Comparison of ENCODE assay signal across 8 cellular contexts in the genomic region with DNA sequence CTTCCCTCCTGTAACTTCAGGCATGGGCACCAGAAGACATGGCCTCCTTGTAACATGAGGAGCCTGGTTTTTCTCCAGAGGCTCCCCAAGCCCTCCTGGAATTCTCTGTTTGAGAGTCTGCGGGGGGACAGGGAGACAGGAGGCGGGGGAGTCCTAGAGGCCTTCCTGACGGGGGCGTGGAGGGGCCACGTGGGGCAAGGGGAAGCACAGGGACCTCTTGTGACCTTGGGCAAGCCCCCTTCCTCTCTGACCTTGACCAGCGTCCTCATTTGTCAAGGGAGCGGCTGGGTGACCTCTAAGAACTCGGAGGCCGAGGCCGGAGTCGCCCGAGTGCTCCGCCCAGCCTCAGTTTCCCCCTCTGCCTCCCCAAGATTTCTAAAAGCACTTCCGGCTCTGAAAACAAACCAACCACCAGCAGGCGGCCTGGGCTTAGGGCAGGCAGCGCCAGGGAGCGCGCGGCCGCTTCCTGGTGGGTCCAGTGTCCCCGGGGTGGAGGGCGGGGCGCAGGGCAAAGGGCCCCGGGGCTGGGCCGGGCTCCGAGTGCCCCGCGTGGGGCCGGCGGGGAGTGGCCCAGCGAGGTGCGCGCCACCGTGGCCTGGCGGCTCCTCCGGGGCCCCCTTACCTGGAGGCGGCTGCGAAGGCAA. TPM values are rescaled to one million over a fixed set of nuclear protein-coding genes. Genes with fewer than 3 reads are reported as not detected.
DNase-seq lines count a peak whose midpoint lies in the region; TF ChIP-seq lines count a peak whose summit lies in the region.

No MANE protein-coding gene starts in this region.

- H3K9me3 ChIP-seq in osteoblast (ENCODE audit: low read depth, low read length) = no peaks in the 10 kb centered on the region
- no peaks in the 10 kb centered on the region for H3K9me3 ChIP-seq in transverse colon

- in situ Hi-C loops in transverse colon (cut with MboI; ENCODE audit: low pct_ligation_motif_present in 1 of 4, low pct_unique_long_range_greater_than_20kb in 1 of 4, low sequenced_read_pairs in 3 of 4) = no loop called here

- no peaks in the 10 kb centered on the region for H3K27me3 ChIP-seq in osteoblast (ENCODE audit: insufficient read depth, low read length)
- H3K27me3 ChIP-seq in transverse colon = no peaks in the 10 kb centered on the region

- peak; percentile 89 for DNase-seq in GM03348 (ENCODE audit: low spot score)
- DNase-seq in HEK293T (ENCODE audit: extremely low spot score) = peak; percentile 58
- DNase-seq in NOMO-1 (lab: John Stamatoyannopoulos, UW; ENCODE audit: unreplicated experiment in 2 of 2) = peak; percentile 39 to 64
- DNase-seq in activated T-cell treated with anti-CD3 and anti-CD28 coated beads, Interleukin-2, amount 50 U/mL, for 24 hours = peak; percentile 78
- peak; percentile 31 for DNase-seq in fibroblast of mammary gland (ENCODE audit: low read depth)
- DNase-seq in osteoblast (ENCODE audit: insufficient read length, low spot score, missing footprints) = peak; percentile 95
- peak; percentile 90 for DNase-seq in transverse colon
- no peak for DNase-seq in GM10248 (ENCODE audit: extremely low spot score)

- POLR2A ChIA-PET in HEK293T (lab: Yijun Ruan, JAX) = no interaction called here
- POLR2A ChIA-PET in GM10248 (lab: Yijun Ruan, JAX) = no interaction called here

- 1% methylated on average over 26 of the region's 38 CpGs; no CpG with 5 or more reads in 1 of the 2 donors for WGBS in transverse colon (ENCODE audit: low coverage in 1 of 2), 2 donors

- no peak for TF ChIP-seq EP300 in transverse colon (IDR thresholded peaks at IDR 0.05; ENCODE audit: low read depth)

- TF ChIP-seq CTCF in fibroblast of mammary gland (conservative IDR thresholded peaks at IDR 0.05; ENCODE audit: control insufficient read depth, insufficient read depth, low read depth, low read length) (peak; percentile 27), osteoblast (IDR thresholded peaks at IDR 0.05; ENCODE audit: extremely low read depth, low read depth, low read length) (peak; percentile 31), transverse colon (IDR thresholded peaks at IDR 0.05) (peak; percentile 35 to 88 (median 55)), GM10248 (IDR thresholded peaks at IDR 0.05; ENCODE audit: control extremely low read depth, extremely low read depth, low read depth, missing control alignments) (no peak)

- H3K27ac ChIP-seq in osteoblast (ENCODE audit: low read depth, low read length) (peak overlapping the region; percentile 38), transverse colon (peak overlapping the region; percentile 91 to 97 (median 93))

- peak overlapping the region; percentile 85 for H2AFZ ChIP-seq in osteoblast (ENCODE audit: low read length)

- peak; percentile 43 for TF ChIP-seq POLR2A in transverse colon (IDR thresholded peaks at IDR 0.05)

- H3K4me2 ChIP-seq in osteoblast (ENCODE audit: insufficient read depth, low read length) = peak overlapping the region; percentile 92

- peak overlapping the region; percentile 81 for H3K4me3 Mint-ChIP-seq in activated T-cell treated with anti-CD3 and anti-CD28 coated beads, Interleukin-2, amount 50 U/mL, for 24 hours

- no peaks in the 10 kb centered on the region for H3K79me2 ChIP-seq in osteoblast (ENCODE audit: insufficient read depth, low read length)

- peak overlapping the region; percentile 94 for H3K27ac Mint-ChIP-seq in activated T-cell treated with anti-CD3 and anti-CD28 coated beads, Interleukin-2, amount 50 U/mL, for 24 hours

- H3K4me3 ChIP-seq in fibroblast of mammary gland (ENCODE audit: control insufficient read depth, low read depth, low read length) (peak overlapping the region; percentile 46), osteoblast (ENCODE audit: insufficient read depth, low read length) (peak overlapping the region; percentile 84), transverse colon (peak overlapping the region; percentile 58 to 67 (median 63))

- H3K4me1 ChIP-seq in osteoblast (ENCODE audit: insufficient read depth, low read length) = peaks cover 29% of the 10 kb centered on the region
- peaks cover 4 to 24% (median 15%) of the 10 kb centered on the region in 4 donors for H3K4me1 ChIP-seq in transverse colon

- no peaks in the 10 kb centered on the region for H3K9me3 Mint-ChIP-seq in activated T-cell treated with anti-CD3 and anti-CD28 coated beads, Interleukin-2, amount 50 U/mL, for 24 hours

- peaks cover 12% of the 10 kb centered on the region for H3K36me3 Mint-ChIP-seq in activated T-cell treated with anti-CD3 and anti-CD28 coated beads, Interleukin-2, amount 50 U/mL, for 24 hours (ENCODE audit: low read depth)

- no peaks in the 10 kb centered on the region for H3K27me3 Mint-ChIP-seq in activated T-cell treated with anti-CD3 and anti-CD28 coated beads, Interleukin-2, amount 50 U/mL, for 24 hours

- intact Hi-C loops in transverse colon (cut with DNase I; ENCODE audit: low total_unique reads) = no loop called here

- peaks cover 39% of the 10 kb centered on the region for H3K4me1 Mint-ChIP-seq in activated T-cell treated with anti-CD3 and anti-CD28 coated beads, Interleukin-2, amount 50 U/mL, for 24 hours (ENCODE audit: low read depth)

- CTCF ChIA-PET in HEK293T (lab: Yijun Ruan, JAX) (no interaction called here), GM10248 (lab: Yijun Ruan, JAX) (interaction anchor here (1.2 to 1.7 kb wide), 3 partner anchors 12 to 38 kb away, joined by 3 to 4 read pairs (median 4); no protein-coding TSS in a partner anchor)

- no peaks in the 10 kb centered on the region for H4K20me1 ChIP-seq in osteoblast (ENCODE audit: insufficient read depth, low read length)

- H3K36me3 ChIP-seq in osteoblast (ENCODE audit: insufficient read depth, low read length) = no peaks in the 10 kb centered on the region
- H3K36me3 ChIP-seq in transverse colon = no peaks in the 10 kb centered on the region

TF ChIP-seq in HEK293T, 16 proteins besides CTCF, POLR2A, EP300 and RAD21:
- TF ChIP-seq ELF4 (IDR thresholded peaks at IDR 0.05) (no peak), TARDBP (IDR thresholded peaks at IDR 0.05) (no peak), BHLHE40 (IDR thresholded peaks at IDR 0.05; ENCODE audit: borderline replicate concordance) (no peak), SUZ12 (IDR thresholded peaks at IDR 0.05) (no peak), ARNT (IDR thresholded peaks at IDR 0.05) (no peak), NFRKB (IDR thresholded peaks at IDR 0.05) (no peak), FOXK2 (IDR thresholded peaks at IDR 0.05) (no peak), CTBP1 (IDR thresholded peaks at IDR 0.05; ENCODE audit: borderline replicate concordance) (no peak), L3MBTL2 (conservative IDR thresholded peaks at IDR 0.05) (no peak), ZNF384 (IDR thresholded peaks at IDR 0.05) (no peak), FOXM1 (IDR thresholded peaks at IDR 0.05; ENCODE audit: borderline replicate concordance) (no peak), SP1 (IDR thresholded peaks at IDR 0.05) (no peak), HDGF (IDR thresholded peaks at IDR 0.05; ENCODE audit: borderline replicate concordance) (no peak)
- TF ChIP-seq, protein P1, sequence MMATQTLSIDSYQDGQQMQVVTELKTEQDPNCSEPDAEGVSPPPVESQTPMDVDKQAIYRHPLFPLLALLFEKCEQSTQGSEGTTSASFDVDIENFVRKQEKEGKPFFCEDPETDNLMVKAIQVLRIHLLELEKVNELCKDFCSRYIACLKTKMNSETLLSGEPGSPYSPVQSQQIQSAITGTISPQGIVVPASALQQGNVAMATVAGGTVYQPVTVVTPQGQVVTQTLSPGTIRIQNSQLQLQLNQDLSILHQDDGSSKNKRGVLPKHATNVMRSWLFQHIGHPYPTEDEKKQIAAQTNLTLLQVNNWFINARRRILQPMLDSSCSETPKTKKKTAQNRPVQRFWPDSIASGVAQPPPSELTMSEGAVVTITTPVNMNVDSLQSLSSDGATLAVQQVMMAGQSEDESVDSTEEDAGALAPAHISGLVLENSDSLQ (IDR thresholded peaks at IDR 0.05) = no peak

RNA-seq across cellular contexts. Expression of a gene that starts 0.4 kb away (rescaled TPM):
- total RNA-seq in osteoblast = 24.2 and 27.5 TPM in 2 replicates
- total RNA-seq in transverse colon = 10 to 100 TPM; 16.1 to 36.2 (median 26.9) TPM

RNA-seq across cellular contexts. Expression of a gene that starts 15.7 kb away (rescaled TPM):
- total RNA-seq in osteoblast = not detected in 2 replicates
- total RNA-seq in transverse colon = 100 to 1,000 TPM in 1 of 4 donors, 10 to 100 TPM in 3; 10.5 to 174 (median 63.2) TPM

Comparison
In these comparisons a context has a peak if more than half of its experiments do, and no peak if none do; other contexts are left out.
1. RNA of a gene that starts 15.7 kb away (total RNA-seq): 10.5 to 174 TPM in transverse colon; not detected in osteoblast; every median in the first group is over 10 times any median in the second.
2. Peak in every context shown above with its lines, with median percentiles within 50 percentile points of each other: H3K4me3 ChIP-seq.